12 cellular contexts compared by ENCODE assay signal in genomic region chr1:247447162-247447909, GRCh38. TPM values are rescaled to one million over a fixed set of nuclear protein-coding genes. Genes with fewer than 3 reads are reported as not detected.
A peak's percentile ranks its signal among the peaks of the same experiment; 100 is the strongest.
DNase-seq lines count a peak whose midpoint lies in the region; ATAC-seq and TF ChIP-seq lines count a peak whose summit lies in the region.
"Had no signal": no experiment of that assay in that cellular context is flagged by ENCODE, and none has a peak within 500 bp of the region (broad histone marks: within the 10 kb centered on the region; RNA-seq: fewer than 3 reads in every experiment).

No MANE protein-coding gene starts in this region.

- intact Hi-C loops in sigmoid colon (cut with DNase I), result no loop called here

- H3K27ac ChIP-seq in GM23248 (no peak overlapping the region), angular gyrus (ENCODE audit: low read depth, low read length) (peak overlapping the region; percentile 49), sigmoid colon (peak overlapping the region in 1 of 4 donors; percentile 78)

- peak overlapping the region; percentile 80 for H3K4me3 ChIP-seq in GM23248
- H3K4me3 ChIP-seq in sigmoid colon, result peak overlapping the region in 3 of 4 donors; percentile 40 to 49 (median 48)

- H3K79me2 ChIP-seq in GM23248 (ENCODE audit: insufficient read depth), result no peaks in the 10 kb centered on the region

- 51 to 55% methylated on average over 7 of the region's 7 CpGs for WGBS in GM23248 (ENCODE audit: low coverage in 1 of 2, low lambda C conversion rate in 2 of 2, missing lambda C conversion rate in 2 of 2), 2 experiments
- 82 to 89% methylated on average over 7 of the region's 7 CpGs for WGBS in sigmoid colon, 2 donors

- in situ Hi-C loops in GM23248 (cut with MboI), result no loop called here

- H3F3A ChIP-seq in GM23248 (ENCODE audit: insufficient read depth), result no peaks in the 10 kb centered on the region

- no peak for TF ChIP-seq CTCF in sigmoid colon (IDR thresholded peaks at IDR 0.05)

- H2AFZ ChIP-seq in GM23248, result peak overlapping the region; percentile 97

- H3K9me3 ChIP-seq in GM23248 (ENCODE audit: low read depth) (no peaks in the 10 kb centered on the region), sigmoid colon (no peaks in the 10 kb centered on the region)

- H3K9me2 ChIP-seq in GM23248 (ENCODE audit: insufficient read depth), result no peaks in the 10 kb centered on the region

- H3K27me3 ChIP-seq in GM23248 (replicated peaks; ENCODE audit: insufficient read depth) (no peaks in the 10 kb centered on the region), sigmoid colon (peaks cover 0 to 3% (median 0%) of the 10 kb centered on the region in 3 donors)

- H3K36me3 ChIP-seq in GM23248 (ENCODE audit: low read depth) (no peaks in the 10 kb centered on the region), sigmoid colon (no peaks in the 10 kb centered on the region)

- TF ChIP-seq EP300 in sigmoid colon (IDR thresholded peaks at IDR 0.05), result no peak

- H3K4me2 ChIP-seq in GM23248 (ENCODE audit: unreplicated experiment), result peak overlapping the region; percentile 90

- no peak for ATAC-seq in GM18498 (IDR thresholded peaks at IDR 0.05; ENCODE audit: unreplicated experiment)
- ATAC-seq in HG03439 (IDR thresholded peaks at IDR 0.05; ENCODE audit: unreplicated experiment), result no peak

- H3K4me1 ChIP-seq in GM23248 (ENCODE audit: insufficient read depth) (no peaks in the 10 kb centered on the region), sigmoid colon (peaks cover 0 to 7% (median 2%) of the 10 kb centered on the region in 4 donors)

- DNase-seq in GM23248 (no peak), islet precursor cell (peak; percentile 7), sigmoid colon (no peak), HK-2 (ENCODE audit: unreplicated experiment) (no peak), NCI-H1092 treated with DMSO at 0.1 percent for 48 hours (lab: John Stamatoyannopoulos, UW) (no peak)
- DNase-seq: activated CD4-positive, alpha-beta T cell treated with anti-CD3 and anti-CD28 coated beads, Interleukin-2, amount 50 U/mL, for 4 hours; Karpas-422 had no signal

- TF ChIP-seq POLR2A in sigmoid colon (IDR thresholded peaks at IDR 0.05), result no peak

- H3K9ac ChIP-seq in GM23248, result peak overlapping the region; percentile 75

- H4K20me1 ChIP-seq in GM23248 (ENCODE audit: insufficient read depth), result no peaks in the 10 kb centered on the region

RNA-seq across cellular contexts. Expression of gene OR2B11, which starts 10.6 kb away (rescaled TPM):
- total RNA-seq in GM23248 (2014; rRNA removed; shearing (Covaris generic)), result not detected in 2 replicates
- not detected in 2 replicates for polyA plus RNA-seq in GM23248 (2016; fragmentation: Nextera tagmentation; extraction: Ambion mirVana)
- total RNA-seq in sigmoid colon, result not detected
- under 1 TPM in 1 of 3 donors, not detected in 2; under 0.01 TPM for polyA plus RNA-seq in sigmoid colon
- total RNA-seq: CD4-positive, alpha-beta memory T cell; SK-MEL-5 had no signal
- polyA plus RNA-seq: CD4-positive, alpha-beta memory T cell had no signal

RNA-seq across cellular contexts. Expression of gene NLRP3, which starts 31.4 kb away (rescaled TPM):
- 0.76 and 2.3 TPM in 2 replicates for total RNA-seq in GM23248 (2014; rRNA removed; shearing (Covaris generic))
- 0.28 and 0.84 TPM in 2 replicates for polyA plus RNA-seq in GM23248 (2016; fragmentation: Nextera tagmentation; extraction: Ambion mirVana)
- total RNA-seq in sigmoid colon, result 1 to 10 TPM; 1.4 to 3.3 (median 3.0) TPM
- polyA plus RNA-seq in sigmoid colon, result 1 to 10 TPM; 1.1 to 3.2 (median 1.8) TPM
